Comparison of ENCODE assay signal across 9 cellular contexts in the genomic region with DNA sequence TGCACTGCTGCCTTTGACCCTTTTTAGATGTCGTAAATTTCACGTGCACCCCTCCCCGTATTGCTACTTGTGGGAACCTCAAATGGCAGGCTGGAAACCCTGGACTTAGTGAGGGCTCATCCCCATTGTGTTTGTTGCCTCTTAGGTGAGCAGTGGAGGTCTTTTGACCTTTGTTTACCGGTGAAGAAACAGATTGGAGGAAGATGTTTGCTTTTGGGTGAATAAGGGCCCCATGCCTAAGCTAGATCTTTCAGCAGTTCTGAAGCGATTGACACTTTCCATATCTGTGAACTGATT. TPM values are rescaled to one million over a fixed set of nuclear protein-coding genes. Genes with fewer than 3 reads are reported as not detected.
DNase-seq lines count a peak whose midpoint lies in the region; ATAC-seq, FAIRE-seq and TF ChIP-seq lines count a peak whose summit lies in the region.
"Had no signal": no experiment of that assay in that cellular context is flagged by ENCODE, and none has a peak within 500 bp of the region (broad histone marks: within the 10 kb centered on the region; RNA-seq: fewer than 3 reads in every experiment).

No MANE protein-coding gene starts in this region.

- H3K18ac ChIP-seq in mesendoderm (ENCODE audit: low read length): no peak overlapping the region

- H3K4me3 ChIP-seq in BJ (ENCODE audit: low read depth, low read length) (peak overlapping the region; percentile 93), HFF-Myc (replicated peaks; ENCODE audit: low read depth, low read length) (peak overlapping the region; percentile 72), astrocyte (ENCODE audit: insufficient read depth, low read depth, low read length) (peak overlapping the region; percentile 86), mesendoderm (ENCODE audit: low read length) (peak overlapping the region; percentile 98)

- H3K79me1 ChIP-seq in mesendoderm (ENCODE audit: low read length): peaks cover 27% of the 10 kb centered on the region

- H2AK5ac ChIP-seq in mesendoderm (ENCODE audit: low read length): no peak overlapping the region

- H3K4me3 Mint-ChIP-seq in astrocyte (ENCODE audit: unreplicated experiment): peak overlapping the region; percentile 96

- FAIRE-seq in astrocyte (lab: Jason Lieb, UNC) (no peak), HTR-8/SVneo (lab: Jason Lieb, UNC) (no peak)

- peak overlapping the region; percentile 80 for H3K23ac ChIP-seq in mesendoderm (ENCODE audit: low read length)

- H3K4ac ChIP-seq in mesendoderm (ENCODE audit: low read depth, low read length): no peak overlapping the region

- H2BK15ac ChIP-seq in mesendoderm (replicated peaks; ENCODE audit: low read depth): no peak overlapping the region

- H4K8ac ChIP-seq in mesendoderm (ENCODE audit: low read depth, low read length): no peak overlapping the region

- H3K9me3 Mint-ChIP-seq in astrocyte (ENCODE audit: unreplicated experiment): no peaks in the 10 kb centered on the region

- H3K27me3 ChIP-seq in BJ (ENCODE audit: control insufficient read depth, insufficient read depth, low read length) (no peaks in the 10 kb centered on the region), astrocyte (ENCODE audit: insufficient read depth, low read length) (no peaks in the 10 kb centered on the region), mesendoderm (ENCODE audit: insufficient read depth, low read length, poor library complexity) (no peaks in the 10 kb centered on the region)

- H3K36me3 ChIP-seq in BJ (ENCODE audit: control insufficient read depth, insufficient read depth, low read length) (peaks cover 8% of the 10 kb centered on the region), astrocyte (ENCODE audit: insufficient read depth, low read length) (peaks cover 2% of the 10 kb centered on the region), mesendoderm (ENCODE audit: control insufficient read depth, insufficient read depth, low read length) (peaks cover 2% of the 10 kb centered on the region)

- H4K5ac ChIP-seq in mesendoderm (ENCODE audit: low read length): no peak overlapping the region

- H3K36me3 Mint-ChIP-seq in astrocyte (ENCODE audit: low read depth, unreplicated experiment): no peaks in the 10 kb centered on the region

- no peaks in the 10 kb centered on the region for H3K27me3 Mint-ChIP-seq in astrocyte (ENCODE audit: low read depth, unreplicated experiment)

- H3K4me1 ChIP-seq in astrocyte (ENCODE audit: insufficient read depth, low read length): peaks cover 19% of the 10 kb centered on the region
- peaks cover 3% of the 10 kb centered on the region for H3K4me1 ChIP-seq in mesendoderm (ENCODE audit: control insufficient read depth, low read depth, low read length)

- H3K4me2 ChIP-seq in astrocyte (ENCODE audit: low read length) (peak overlapping the region; percentile 97), mesendoderm (ENCODE audit: low read length) (peak overlapping the region; percentile 99)

- CTCF ChIA-PET in BJ (lab: Yijun Ruan, JAX): interaction anchor here (0.7 kb wide), 1 partner anchor 60 kb away, joined by 3 read pairs; no protein-coding TSS in a partner anchor

- DNase-seq in BJ (ENCODE audit: low read depth): no peak
- no peak for DNase-seq in HFF-Myc (ENCODE audit: extremely low read depth, low read depth)
- DNase-seq in astrocyte (ENCODE audit: low read depth): no peak
- DNase-seq in mesendoderm: no peak
- DNase-seq in NCI-H1436 treated with DMSO at 0.1 percent for 48 hours (lab: John Stamatoyannopoulos, UW): no peak
- no peak for DNase-seq in HTR-8/SVneo (ENCODE audit: insufficient read length, low spot score)

- WGBS in mesendoderm (ENCODE audit: extremely low coverage, insufficient coverage, low lambda C conversion rate): no CpG with 5 or more reads among the region's 5 CpGs

- peaks cover 52% of the 10 kb centered on the region for H4K20me1 ChIP-seq in astrocyte (ENCODE audit: insufficient read depth, low read length)

- TF ChIP-seq CTCF in BJ (IDR thresholded peaks at IDR 0.05; ENCODE audit: insufficient read depth, low read depth, low read length) (no peak), HFF-Myc (IDR thresholded peaks at IDR 0.05; ENCODE audit: low read depth, low read length, missing control alignments) (no peak), astrocyte (IDR thresholded peaks at IDR 0.05; ENCODE audit: insufficient read depth, low read depth, low read length) (no peak)

- no peak overlapping the region for H2AFZ ChIP-seq in astrocyte (ENCODE audit: low read depth, low read length)

- peak overlapping the region; percentile 84 for H3K27ac Mint-ChIP-seq in astrocyte (ENCODE audit: unreplicated experiment)

- H3K9ac ChIP-seq in astrocyte (ENCODE audit: low read length): peak overlapping the region; percentile 99
- H3K9ac ChIP-seq in mesendoderm (ENCODE audit: low read length): peak overlapping the region; percentile 98

- peaks cover 22% of the 10 kb centered on the region for H3K4me1 Mint-ChIP-seq in astrocyte (ENCODE audit: low read depth, unreplicated experiment)

- H3K79me2 ChIP-seq in astrocyte (ENCODE audit: insufficient read depth, low read length): peaks cover 53% of the 10 kb centered on the region
- peaks cover 43% of the 10 kb centered on the region for H3K79me2 ChIP-seq in mesendoderm (ENCODE audit: control insufficient read depth, insufficient read depth, low read length)

- peak overlapping the region; percentile 96 for H3K56ac ChIP-seq in mesendoderm (ENCODE audit: low read length)

- POLR2A ChIA-PET in BJ (lab: Charles Lee): interaction anchor here (0.6 kb wide), 1 partner anchor 59 kb away, joined by 3 read pairs; no protein-coding TSS in a partner anchor

- H3K27ac ChIP-seq in astrocyte (ENCODE audit: low read depth, low read length) (peak overlapping the region; percentile 98), mesendoderm (ENCODE audit: low read depth, low read length) (no peak overlapping the region)

- H2BK5ac ChIP-seq in mesendoderm (ENCODE audit: low read length): no peak overlapping the region

- no peak overlapping the region for H2BK120ac ChIP-seq in mesendoderm (ENCODE audit: low read depth, low read length)

- H3K9me3 ChIP-seq in astrocyte (ENCODE audit: insufficient read depth, low read depth, low read length): no peaks in the 10 kb centered on the region

- no peak for ATAC-seq in HG03378 (IDR thresholded peaks at IDR 0.05; ENCODE audit: unreplicated experiment)
- no peak for ATAC-seq in GM18498 (IDR thresholded peaks at IDR 0.05; ENCODE audit: unreplicated experiment)

RNA-seq across cellular contexts. Expression of gene SMARCB1, which starts 0.8 kb away (rescaled TPM):
- 136 and 174 TPM in 2 replicates for polyA plus RNA-seq in BJ (2011; rRNA removed)
- polyA minus RNA-seq in BJ (2011; rRNA and poly(A)+ RNA removed): 35.5 and 47.0 TPM in 2 replicates
- total RNA-seq in astrocyte: 91.3 and 115 TPM in 2 replicates
- 73.6 TPM for polyA plus RNA-seq in mesendoderm (2013, experiment 1 of 2)
- 74.4 TPM for polyA plus RNA-seq in mesendoderm (2013, experiment 2 of 2)

RNA-seq across cellular contexts. Expression of gene MMP11, which starts 14.9 kb away (rescaled TPM):
- 14.5 and 38.1 TPM in 2 replicates for polyA plus RNA-seq in BJ (2011; rRNA removed)
- polyA minus RNA-seq in BJ (2011; rRNA and poly(A)+ RNA removed): 12.7 and 13.6 TPM in 2 replicates
- 12.2 and 23.7 TPM in 2 replicates for total RNA-seq in astrocyte
- polyA plus RNA-seq in mesendoderm (2013, experiment 1 of 2): 0.79 TPM
- polyA plus RNA-seq in mesendoderm (2013, experiment 2 of 2): 0.97 TPM

RNA-seq across cellular contexts. Expression of gene CHCHD10, which starts 19.8 kb away (rescaled TPM):
- 22.1 and 22.5 TPM in 2 replicates for polyA plus RNA-seq in BJ (2011; rRNA removed)
- polyA minus RNA-seq in BJ (2011; rRNA and poly(A)+ RNA removed): 38.2 and 54.1 TPM in 2 replicates
- 60.9 and 70.5 TPM in 2 replicates for total RNA-seq in astrocyte
- 186 TPM for polyA plus RNA-seq in mesendoderm (2013, experiment 1 of 2)
- 187 TPM for polyA plus RNA-seq in mesendoderm (2013, experiment 2 of 2)

RNA-seq across cellular contexts. Expression of gene C22orf15, which starts 24.8 kb away (rescaled TPM):
- polyA plus RNA-seq in BJ (2011; rRNA removed): 2.6 and 4.0 TPM in 2 replicates
- polyA minus RNA-seq in BJ (2011; rRNA and poly(A)+ RNA removed): 0.66 and 0.77 TPM in 2 replicates
- total RNA-seq in astrocyte: 0.38 and 0.39 TPM in 2 replicates
- 1.6 TPM for polyA plus RNA-seq in mesendoderm (2013, experiment 1 of 2)
- polyA plus RNA-seq in mesendoderm (2013, experiment 2 of 2): 1.7 TPM
- total RNA-seq: renal cortical epithelial cell had no signal

RNA-seq across cellular contexts. Expression of gene VPREB3, which starts 33.3 kb away (rescaled TPM):
- 0.21 TPM in 1 of 2 replicates, not detected in the other for polyA plus RNA-seq in BJ (2011; rRNA removed)
- polyA minus RNA-seq in BJ (2011; rRNA and poly(A)+ RNA removed): 1.00 TPM in 1 of 2 replicates, not detected in the other
- 0.50 TPM in 1 of 2 replicates, not detected in the other for total RNA-seq in astrocyte
- 0.22 TPM for polyA plus RNA-seq in mesendoderm (2013, experiment 1 of 2)
- 0.21 TPM for polyA plus RNA-seq in mesendoderm (2013, experiment 2 of 2)
- total RNA-seq: renal cortical epithelial cell had no signal
